1 cellular context compared by ENCODE assay signal in genomic region chr12:57086951-57087688, GRCh38.
TF ChIP-seq lines count a peak whose summit lies in the region.

No MANE protein-coding gene starts in this region.

TF ChIP-seq in IMR-90, 13 proteins besides CTCF, POLR2A, EP300 and RAD21 (continued from another document):
- TF ChIP-seq FOS (IDR thresholded peaks at IDR 0.05; ENCODE audit: low read depth, low read length) (no peak), CHD1 (IDR thresholded peaks at IDR 0.05; ENCODE audit: low read depth, low read length) (0 out of 2 replicates have a peak, but pooled peaks have one; percentile 48), MAZ (IDR thresholded peaks at IDR 0.05; ENCODE audit: borderline replicate concordance, low read depth, low read length) (peak; percentile 88; the same call in 1 of the 2 replicates), USF2 (IDR thresholded peaks at IDR 0.05; ENCODE audit: low read depth, low read length) (peak; percentile 69; the same call in 1 of the 2 replicates), SMC3 (IDR thresholded peaks at IDR 0.05; ENCODE audit: low read depth, low read length) (no peak), MXI1 (IDR thresholded peaks at IDR 0.05; ENCODE audit: borderline replicate concordance, low read depth, low read length) (no peak; the same call in 1 of the 2 replicates), BHLHE40 (IDR thresholded peaks at IDR 0.05; ENCODE audit: low read depth, low read length) (peak; percentile 51; the same call in 1 of the 2 replicates)
TF ChIP-seq in IMR-90: peak in this region for 4.
